In the genomic region with DNA sequence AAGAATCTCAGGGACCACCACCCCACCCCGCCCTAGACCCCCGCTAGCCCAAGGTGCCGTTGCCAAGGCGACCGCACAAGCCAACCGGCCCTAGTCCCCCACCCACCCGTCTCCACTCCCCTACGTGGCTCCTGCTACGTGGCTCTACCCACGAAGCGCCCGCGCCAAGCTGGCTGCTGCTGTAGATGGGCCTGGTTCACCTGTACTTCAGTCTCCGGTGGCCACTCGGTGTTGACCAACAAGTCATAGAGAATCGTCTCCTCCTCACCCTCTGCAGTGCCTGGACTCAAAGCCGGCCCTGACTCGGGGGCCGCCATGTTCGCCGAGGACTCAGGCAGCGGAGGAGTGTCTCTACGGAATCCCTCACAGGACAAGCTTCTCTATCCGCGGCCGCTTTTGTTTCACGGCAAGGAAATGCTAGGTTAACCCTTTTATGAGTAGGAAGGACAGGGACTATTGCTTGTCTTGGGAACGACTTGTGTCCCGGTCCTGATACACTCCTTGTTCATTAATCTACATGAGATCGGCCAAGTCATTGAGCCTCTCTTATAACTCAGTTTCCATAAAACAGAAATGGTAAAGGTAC, we compare ENCODE assay signal across 8 cellular contexts.
DNase-seq lines count a peak whose midpoint lies in the region; ATAC-seq lines count a peak whose summit lies in the region.

A gene (minus strand): TSS at position 347 of the 586 bp plus-strand sequence. CDS start 30 bp downstream, at position 317.

- ATAC-seq in GM18907 (IDR thresholded peaks at IDR 0.05; ENCODE audit: unreplicated experiment) (peak; percentile 85), HG03159 (IDR thresholded peaks at IDR 0.05; ENCODE audit: unreplicated experiment) (peak; percentile 79)

- peak; percentile 92 for DNase-seq in AG08395 (ENCODE audit: low spot score)
- peak; percentile 95 for DNase-seq in NCI-H345 (lab: John Stamatoyannopoulos, UW)
- DNase-seq in activated CD4-positive, CD25-positive, alpha-beta regulatory T cell treated with anti-CD3 and anti-CD28 coated beads, Interleukin-2, amount 50 U/mL, for 16 hours (ENCODE audit: low read depth, low spot score) = peak; percentile 61
- peak; percentile 72 for DNase-seq in central memory CD4-positive, alpha-beta T cell
- peak; percentile 90 for DNase-seq in iris pigment epithelial cell (ENCODE audit: low read depth)
- peak; percentile 63 to 66 for DNase-seq in stimulated activated CD4-positive, alpha-beta T cell treated with anti-CD3 and anti-CD28 coated beads, Interleukin-12 subunit alpha, Interleukin-12 subunit beta, amount 100 ng/mL, for 24 hours (ENCODE audit: low read depth in 2 of 2)

Comparison
In these comparisons a context has a peak if more than half of its experiments do, and no peak if none do; other contexts are left out.
1. Peak in every context shown above with its lines: DNase-seq and ATAC-seq.